Comparison of ENCODE assay signal across 21 cellular contexts in genomic region chr20:1360094-1360493, GRCh38. TPM values are rescaled to one million over a fixed set of nuclear protein-coding genes. Genes with fewer than 3 reads are reported as not detected.
DNase-seq lines count a peak whose midpoint lies in the region; ATAC-seq, FAIRE-seq and TF ChIP-seq lines count a peak whose summit lies in the region.
"Had no signal": no experiment of that assay in that cellular context is flagged by ENCODE, and none has a peak within 500 bp of the region (broad histone marks: within the 10 kb centered on the region; RNA-seq: fewer than 3 reads in every experiment).

No MANE protein-coding gene starts in this region.

- H3K4me2 ChIP-seq in astrocyte (ENCODE audit: low read length): no peak overlapping the region

- peaks cover 9% of the 10 kb centered on the region for H3K4me1 ChIP-seq in astrocyte (ENCODE audit: insufficient read depth, low read length)
- H3K4me1 ChIP-seq: SJCRH30 had no signal

- H3K27me3 ChIP-seq in astrocyte (ENCODE audit: insufficient read depth, low read length): no peaks in the 10 kb centered on the region
- H3K27me3 ChIP-seq: cardiac muscle cell, dorsolateral prefrontal cortex, SJCRH30 had no signal

- peaks cover 69% of the 10 kb centered on the region for H3K36me3 Mint-ChIP-seq in activated CD8-positive, alpha-beta memory T cell treated with anti-CD3 and anti-CD28 coated beads, Interleukin-2, amount 10 ng/mL, durations not matched to agents 7 days and 5 days
- peaks cover 46% of the 10 kb centered on the region for H3K36me3 Mint-ChIP-seq in HFFc6 (ENCODE audit: low read depth)
- H3K36me3 Mint-ChIP-seq in astrocyte (ENCODE audit: low read depth, unreplicated experiment): peaks cover 21% of the 10 kb centered on the region
- peaks cover 33% of the 10 kb centered on the region for H3K36me3 Mint-ChIP-seq in progenitor cell of endocrine pancreas (ENCODE audit: insufficient read depth)

- CTCF ChIA-PET in activated CD8-positive, alpha-beta memory T cell treated with anti-CD3 and anti-CD28 coated beads, Interleukin-2, amount 10 ng/mL, durations not matched to agents 7 days and 5 days (lab: Charles Lee): interaction anchor here (0.8 kb wide), 1 partner anchor 32 kb away, joined by 4 read pairs; no protein-coding TSS in a partner anchor

- H3K36me3 ChIP-seq in astrocyte (ENCODE audit: insufficient read depth, low read length): peaks cover 11% of the 10 kb centered on the region

- FAIRE-seq in astrocyte (lab: Jason Lieb, UNC): peak; percentile 43
- FAIRE-seq: GM12878 had no signal

- H2AFZ ChIP-seq in astrocyte (ENCODE audit: low read depth, low read length): no peak overlapping the region

- no peaks in the 10 kb centered on the region for H3K9me3 Mint-ChIP-seq in activated CD8-positive, alpha-beta memory T cell treated with anti-CD3 and anti-CD28 coated beads, Interleukin-2, amount 10 ng/mL, durations not matched to agents 7 days and 5 days (ENCODE audit: low read depth)
- no peaks in the 10 kb centered on the region for H3K9me3 Mint-ChIP-seq in HFFc6
- H3K9me3 Mint-ChIP-seq in astrocyte (ENCODE audit: unreplicated experiment): no peaks in the 10 kb centered on the region
- no peaks in the 10 kb centered on the region for H3K9me3 Mint-ChIP-seq in progenitor cell of endocrine pancreas (ENCODE audit: low read depth)

- no peak for TF ChIP-seq POLR2A in GM18505 (IDR thresholded peaks at IDR 0.05; ENCODE audit: borderline replicate concordance, extremely low read depth, insufficient read depth, insufficient read length)

- H3K9ac ChIP-seq in astrocyte (ENCODE audit: low read length): no peak overlapping the region

- no peaks in the 10 kb centered on the region for H3K27me3 Mint-ChIP-seq in activated CD8-positive, alpha-beta memory T cell treated with anti-CD3 and anti-CD28 coated beads, Interleukin-2, amount 10 ng/mL, durations not matched to agents 7 days and 5 days
- no peaks in the 10 kb centered on the region; the same call in 1 of the 2 replicates for H3K27me3 Mint-ChIP-seq in HFFc6 (ENCODE audit: insufficient read depth)
- H3K27me3 Mint-ChIP-seq in astrocyte (ENCODE audit: low read depth, unreplicated experiment): no peaks in the 10 kb centered on the region
- H3K27me3 Mint-ChIP-seq in progenitor cell of endocrine pancreas: no peaks in the 10 kb centered on the region
- H3K27me3 Mint-ChIP-seq: activated naive CD8-positive, alpha-beta T cell; naive thymus-derived CD4-positive, alpha-beta T cell had no signal

- H3K79me2 ChIP-seq in astrocyte (ENCODE audit: insufficient read depth, low read length): peaks cover 2% of the 10 kb centered on the region

- no peak overlapping the region for H3K4me3 Mint-ChIP-seq in activated CD8-positive, alpha-beta memory T cell treated with anti-CD3 and anti-CD28 coated beads, Interleukin-2, amount 10 ng/mL, durations not matched to agents 7 days and 5 days
- H3K4me3 Mint-ChIP-seq in HFFc6 (no peak overlapping the region), astrocyte (ENCODE audit: unreplicated experiment) (no peak overlapping the region), progenitor cell of endocrine pancreas (ENCODE audit: low read depth) (no peak overlapping the region)
- H3K4me3 Mint-ChIP-seq: activated naive CD8-positive, alpha-beta T cell; CD14-positive monocyte had no signal

- ATAC-seq in activated CD8-positive, alpha-beta memory T cell treated with anti-CD3 and anti-CD28 coated beads, Interleukin-2, amount 10 ng/mL, durations not matched to agents 7 days and 5 days: no peak
- ATAC-seq in GM18517 (IDR thresholded peaks at IDR 0.05; ENCODE audit: unreplicated experiment): no peak
- no peak for ATAC-seq in GM18505 (IDR thresholded peaks at IDR 0.05; ENCODE audit: unreplicated experiment)
- ATAC-seq: GM12878; naive thymus-derived CD4-positive, alpha-beta T cell had no signal

- peaks cover 49% of the 10 kb centered on the region for H4K20me1 ChIP-seq in astrocyte (ENCODE audit: insufficient read depth, low read length)

- TF ChIP-seq CTCF in HFFc6 (IDR thresholded peaks at IDR 0.05) (peak; percentile 65), astrocyte (IDR thresholded peaks at IDR 0.05; ENCODE audit: insufficient read depth, low read depth, low read length) (peak; percentile 10), progenitor cell of endocrine pancreas (IDR thresholded peaks at IDR 0.05; ENCODE audit: unreplicated experiment) (peak; percentile 15)

- H3K9me3 ChIP-seq in astrocyte (ENCODE audit: insufficient read depth, low read depth, low read length): no peaks in the 10 kb centered on the region
- H3K9me3 ChIP-seq: SJCRH30 had no signal

- H3K4me1 Mint-ChIP-seq in activated CD8-positive, alpha-beta memory T cell treated with anti-CD3 and anti-CD28 coated beads, Interleukin-2, amount 10 ng/mL, durations not matched to agents 7 days and 5 days: peaks cover 79% of the 10 kb centered on the region
- peaks cover 14% of the 10 kb centered on the region for H3K4me1 Mint-ChIP-seq in HFFc6 (ENCODE audit: low read depth)
- H3K4me1 Mint-ChIP-seq in astrocyte (ENCODE audit: low read depth, unreplicated experiment): peaks cover 12% of the 10 kb centered on the region
- no peaks in the 10 kb centered on the region for H3K4me1 Mint-ChIP-seq in progenitor cell of endocrine pancreas (ENCODE audit: low read depth)

- DNase-seq in activated CD8-positive, alpha-beta memory T cell treated with anti-CD3 and anti-CD28 coated beads, Interleukin-2, amount 10 ng/mL, durations not matched to agents 7 days and 5 days: no peak
- no peak for DNase-seq in activated CD8-positive, alpha-beta memory T cell treated with anti-CD3 and anti-CD28 coated beads, Interleukin-2, amount 50 U/mL, for 4 hours
- DNase-seq in HFFc6 (no peak), astrocyte (ENCODE audit: low read depth) (no peak), progenitor cell of endocrine pancreas (ENCODE audit: low spot score, unreplicated experiment) (no peak), NCI-H2171 (lab: John Stamatoyannopoulos, UW) (no peak)
- DNase-seq: DMS 273 treated with DMSO at 0.1 percent for 48 hours; dorsolateral prefrontal cortex; GDM1; mesenchymal stem cell; MV-4-11; naive thymus-derived CD4-positive, alpha-beta T cell; NCI-H187; NCI-H345; SJCRH30 had no signal

- peak overlapping the region; percentile 47 for H3K27ac Mint-ChIP-seq in activated CD8-positive, alpha-beta memory T cell treated with anti-CD3 and anti-CD28 coated beads, Interleukin-2, amount 10 ng/mL, durations not matched to agents 7 days and 5 days
- H3K27ac Mint-ChIP-seq in HFFc6 (no peak overlapping the region), astrocyte (ENCODE audit: unreplicated experiment) (no peak overlapping the region), progenitor cell of endocrine pancreas (no peak overlapping the region)
- H3K27ac Mint-ChIP-seq: CD14-positive monocyte had no signal

- no peak overlapping the region for H3K27ac ChIP-seq in astrocyte (ENCODE audit: low read depth, low read length)
- H3K27ac ChIP-seq: cardiac muscle cell, dorsolateral prefrontal cortex, SJCRH30 had no signal

- no peak overlapping the region for H3K4me3 ChIP-seq in astrocyte (ENCODE audit: insufficient read depth, low read depth, low read length)
- H3K4me3 ChIP-seq: cardiac muscle cell, dorsolateral prefrontal cortex, GM12878, SJCRH30 had no signal

RNA-seq across cellular contexts. Expression of gene SDCBP2, which starts 31.2 kb away (rescaled TPM):
- 1 to 10 TPM; 2.1 to 4.3 TPM for total RNA-seq in activated CD8-positive, alpha-beta memory T cell treated with anti-CD3 and anti-CD28 coated beads, Interleukin-2, amount 10 ng/mL, durations not matched to agents 7 days and 5 days
- total RNA-seq in HFFc6 (2021; fragmentation: NEBNext Ultra II Directional; extraction: Animal tissue kit (Norgen Biotek cat#: 25700)): 1 to 10 TPM in 1 of 6 experiments, under 1 TPM in 5; 0.51 to 1.5 (median 0.76) TPM
- total RNA-seq in astrocyte: 4.6 and 4.8 TPM in 2 replicates
- 2.0 and 2.3 TPM in 2 replicates for total RNA-seq in progenitor cell of endocrine pancreas

RNA-seq across cellular contexts. Expression of gene FKBP1A, which starts 32.8 kb away (rescaled TPM):
- total RNA-seq in activated CD8-positive, alpha-beta memory T cell treated with anti-CD3 and anti-CD28 coated beads, Interleukin-2, amount 10 ng/mL, durations not matched to agents 7 days and 5 days: 100 to 1,000 TPM; 247 to 273 TPM
- 100 to 1,000 TPM; 437 to 543 (median 491) TPM for total RNA-seq in HFFc6 (2021; fragmentation: NEBNext Ultra II Directional; extraction: Animal tissue kit (Norgen Biotek cat#: 25700))
- total RNA-seq in astrocyte: 360 and 379 TPM in 2 replicates
- total RNA-seq in progenitor cell of endocrine pancreas: 149 and 160 TPM in 2 replicates

Comparison
In these comparisons a context has a peak if more than half of its experiments do, and no peak if none do; other contexts are left out.
1. CTCF ChIP-seq: peak in every context shown above with its lines; median percentile 65 in HFFc6; 15 in progenitor cell of endocrine pancreas; 10 in astrocyte.